ENCODE assay signal across 32 cellular contexts in genomic region chr3:173630849-173631248, GRCh38.
"Had no signal": no experiment of that assay in that cellular context is flagged by ENCODE, and none has a peak within 500 bp of the region (broad histone marks: within the 10 kb centered on the region; RNA-seq: fewer than 3 reads in every experiment).

No MANE protein-coding gene starts in this region.

- H3K27me3 ChIP-seq: Peyer's patch, SJSA1 had no signal

- H3K4me3 ChIP-seq: Peyer's patch, SJSA1 had no signal

- H3K4me1 ChIP-seq: Peyer's patch, SJSA1 had no signal

- H3K27ac ChIP-seq: KMS-11, Peyer's patch, SJSA1 had no signal

- H3K9ac ChIP-seq: KMS-11, SK-N-SH had no signal

- H3K9me3 ChIP-seq: Peyer's patch, SJSA1, SK-N-SH had no signal

- ATAC-seq: PC-3 had no signal

- DNase-seq: Karpas-422, KBM-7, NCI-H1048, NCI-H1092 treated with DMSO at 0.1 percent for 48 hours, NCI-H1105 treated with DMSO at 0.1 percent for 48 hours, NCI-H1417, NCI-H1436, NCI-H146, NCI-H1694, NCI-H187, NCI-H1930, NCI-H2029 treated with DMSO at 0.1 percent for 48 hours, NCI-H2081 treated with DMSO at 0.1 percent for 48 hours, NCI-H2107, NCI-H2171, NCI-H226, NCI-H446 treated with DMSO at 0.1 percent for 48 hours, NCI-H510A, NCI-H524, NCI-H526, NCI-H69, NCI-H748 treated with DMSO at 0.1 percent for 48 hours, NCI-H82, PC-3, Peyer's patch, Right ventricle myocardium superior, RPMI8226, SHP77 treated with DMSO at 0.1 percent for 48 hours, SK-N-SH, SW 1271 had no signal

- H3K36me3 ChIP-seq: Peyer's patch, SJSA1 had no signal
